In genomic region chr1:91799159-91799558, GRCh38 we compare ENCODE assay signal across 23 cellular contexts.
DNase-seq lines count a peak whose midpoint lies in the region; ATAC-seq, FAIRE-seq and TF ChIP-seq lines count a peak whose summit lies in the region.
"Had no signal": no experiment of that assay in that cellular context is flagged by ENCODE, and none has a peak within 500 bp of the region (broad histone marks: within the 10 kb centered on the region; RNA-seq: fewer than 3 reads in every experiment).

No MANE protein-coding gene starts in this region.

- H3K9me1 ChIP-seq in K562 (ENCODE audit: control insufficient read depth, insufficient read depth, low read length) = no peaks in the 10 kb centered on the region

- no peaks in the 10 kb centered on the region for H3K27me3 ChIP-seq in K562 (ENCODE audit: control insufficient read depth in 2 of 2, insufficient read depth in 2 of 2, low read length in 2 of 2)
- H3K27me3 ChIP-seq in right atrium auricular region = no peaks in the 10 kb centered on the region
- H3K27me3 ChIP-seq in spleen (replicated peaks in 1 of 7) = no peaks in the 10 kb centered on the region
- no peaks in the 10 kb centered on the region for H3K27me3 ChIP-seq in tibial artery
- H3K27me3 ChIP-seq: thyroid gland had no signal

- DNase-seq in DMS 273 treated with DMSO at 0.1 percent for 48 hours (lab: John Stamatoyannopoulos, UW) = peak; percentile 35
- DNase-seq in K562 (ENCODE audit: extremely low read depth in 1 of 4, low spot score in 3 of 4) = no peak
- no peak for DNase-seq in right atrium auricular region (ENCODE audit: low spot score)
- DNase-seq in spleen = no peak
- DNase-seq in tibial artery = no peak
- no peak for DNase-seq in activated CD4-positive, alpha-beta T cell treated with anti-CD3 and anti-CD28 coated beads, Interleukin-2, amount 10 ng/mL, durations not matched to agents 7 days and 5 days
- DNase-seq: activated B cell treated with CpG ODN at 0.5 μM for 24 hours; activated CD8-positive, alpha-beta T cell treated with anti-CD3 and anti-CD28 coated beads, Interleukin-2, amount 10 ng/mL, durations not matched to agents 7 days and 5 days; activated T-cell treated with anti-CD3 and anti-CD28 coated beads, Interleukin-2, amount 50 U/mL, for 48 hours; cortex of kidney; Karpas-422; kidney glomerular epithelial cell; NCI-H1048; NCI-H2081; NCI-H510A treated with DMSO at 0.1 percent for 48 hours; SHP77; stimulated activated CD4-positive, alpha-beta T cell treated with anti-CD3 and anti-CD28 coated beads, Interleukin-15, amount 100 ng/mL, for 24 hours; thyroid gland had no signal

- BruUV-seq in K562 (replicated peaks; lab: Mats Ljungman, UMichigan) = no TSS peak

- no peak overlapping the region for H3K27ac Mint-ChIP-seq in activated CD4-positive, alpha-beta T cell treated with anti-CD3 and anti-CD28 coated beads, Interleukin-2, amount 10 ng/mL, durations not matched to agents 7 days and 5 days
- H3K27ac Mint-ChIP-seq: activated B cell treated with CpG ODN at 0.5 μM for 24 hours; activated CD8-positive, alpha-beta T cell treated with anti-CD3 and anti-CD28 coated beads, Interleukin-2, amount 10 ng/mL, durations not matched to agents 7 days and 5 days; activated naive CD4-positive, alpha-beta T cell treated with anti-CD3 and anti-CD28 coated beads, Interleukin-2, amount 50 U/mL, for 24 hours; T-helper 1 cell treated with Interleukin-12 subunit alpha and Interleukin-12 subunit beta and Interleukin-4 antibody, amounts not matched to agents 30 μg/mL and 1 μg/mL, for 36 hours had no signal

- WGBS in K562 (ENCODE audit: insufficient coverage, low coverage, missing lambda C conversion rate) = 75% methylated on average over 5 of the region's 5 CpGs
- 83 to 94% (median 84%) methylated on average over 5 of the region's 5 CpGs for WGBS in spleen, 5 donors

- H3K9me3 Mint-ChIP-seq in activated CD4-positive, alpha-beta T cell treated with anti-CD3 and anti-CD28 coated beads, Interleukin-2, amount 10 ng/mL, durations not matched to agents 7 days and 5 days = peaks cover 7% of the 10 kb centered on the region
- H3K9me3 Mint-ChIP-seq: activated B cell treated with CpG ODN at 0.5 μM for 24 hours; activated naive CD4-positive, alpha-beta T cell treated with anti-CD3 and anti-CD28 coated beads, Interleukin-2, amount 50 U/mL, for 24 hours had no signal

- ATAC-seq in K562 (no peak), GM19463 (IDR thresholded peaks at IDR 0.05; ENCODE audit: unreplicated experiment) (no peak), esophagus mucosa (no peak)
- ATAC-seq: activated CD8-positive, alpha-beta T cell treated with anti-CD3 and anti-CD28 coated beads, Interleukin-2, amount 10 ng/mL, durations not matched to agents 7 days and 5 days had no signal

- POLR2A ChIA-PET in K562 (lab: Yijun Ruan, JAX) = interaction anchor here (0.5 kb wide), 1 partner anchor 431 kb away, joined by 4 read pairs; no protein-coding TSS in a partner anchor
- POLR2A ChIA-PET in activated CD4-positive, alpha-beta T cell treated with anti-CD3 and anti-CD28 coated beads, Interleukin-2, amount 10 ng/mL, durations not matched to agents 7 days and 5 days (lab: Charles Lee) = no interaction called here

- peaks cover 10% of the 10 kb centered on the region; the same call in 1 of the 3 replicates for H3K79me2 ChIP-seq in K562 (ENCODE audit: control insufficient read depth, insufficient read depth, low read length)

- in situ Hi-C loops in K562 (cut with MboI) = no loop called here

- no peak for FAIRE-seq in K562 (lab: Jason Lieb, UNC)
- FAIRE-seq: endothelial cell of umbilical vein had no signal

- H3K9ac ChIP-seq in K562 (ENCODE audit: insufficient read depth in 1 of 2, low read depth in 2 of 2, low read length in 2 of 2) = no peak overlapping the region

- peaks cover 41% of the 10 kb centered on the region for H3K4me1 Mint-ChIP-seq in activated CD4-positive, alpha-beta T cell treated with anti-CD3 and anti-CD28 coated beads, Interleukin-2, amount 10 ng/mL, durations not matched to agents 7 days and 5 days

- no peak for TF ChIP-seq EP300 in K562 (IDR thresholded peaks at IDR 0.05; ENCODE audit: low read length)

- 0 out of 2 replicates have a peak, but pooled peaks cover 3% of the 10 kb centered on the region for H4K20me1 ChIP-seq in K562 (replicated peaks; ENCODE audit: control insufficient read depth, insufficient read depth, low read length)

- peaks cover 21% of the 10 kb centered on the region for H3K36me3 Mint-ChIP-seq in activated CD4-positive, alpha-beta T cell treated with anti-CD3 and anti-CD28 coated beads, Interleukin-2, amount 10 ng/mL, durations not matched to agents 7 days and 5 days (ENCODE audit: low read depth)

- no peak for TF ChIP-seq CTCF in K562 (IDR thresholded peaks at IDR 0.05 in 2 of 3, conservative IDR thresholded peaks at IDR 0.05 in 1 of 3; ENCODE audit: insufficient read depth in 2 of 3, low read depth in 1 of 3, low read length in 3 of 3)
- peak in 1 of 2 donors; percentile 38 for TF ChIP-seq CTCF in right atrium auricular region (IDR thresholded peaks at IDR 0.05)
- TF ChIP-seq CTCF in spleen (IDR thresholded peaks at IDR 0.05 in 8 of 11, conservative IDR thresholded peaks at IDR 0.05 in 3 of 11) = no peak
- TF ChIP-seq CTCF in tibial artery (IDR thresholded peaks at IDR 0.05) = no peak

- TF ChIP-seq POLR2A in K562 (conservative IDR thresholded peaks at IDR 0.05) (no peak), spleen (IDR thresholded peaks at IDR 0.05) (no peak)

- H3K4me3 ChIP-seq in K562 (no peak overlapping the region), right atrium auricular region (no peak overlapping the region), spleen (no peak overlapping the region), tibial artery (no peak overlapping the region)
- H3K4me3 ChIP-seq: thyroid gland had no signal

- H3K9me3 ChIP-seq in K562 (replicated peaks; ENCODE audit: control insufficient read depth, insufficient read depth, low read depth, low read length) (no peaks in the 10 kb centered on the region), right atrium auricular region (no peaks in the 10 kb centered on the region), spleen (no peaks in the 10 kb centered on the region), tibial artery (no peaks in the 10 kb centered on the region)
- H3K9me3 ChIP-seq: thyroid gland had no signal

- H3K36me3 ChIP-seq in K562 (ENCODE audit: control insufficient read depth, insufficient read depth, low read length) (peaks cover 7% of the 10 kb centered on the region; the same call in 2 of the 3 replicates), right atrium auricular region (no peaks in the 10 kb centered on the region), spleen (peaks cover 0 to 17% (median 5%) of the 10 kb centered on the region in 6 donors), tibial artery (peaks cover 0 to 5% (median 0%) of the 10 kb centered on the region in 3 donors)

- H3K27ac ChIP-seq in K562 (ENCODE audit: extremely low read depth, low read depth, low read length) (no peak overlapping the region), right atrium auricular region (peak overlapping the region; percentile 33 to 73), spleen (peak overlapping the region in 7 of 8 donors; percentile 2 to 89 (median 55)), tibial artery (no peak overlapping the region)

- no peaks in the 10 kb centered on the region for H3K27me3 Mint-ChIP-seq in activated CD4-positive, alpha-beta T cell treated with anti-CD3 and anti-CD28 coated beads, Interleukin-2, amount 10 ng/mL, durations not matched to agents 7 days and 5 days
- H3K27me3 Mint-ChIP-seq: activated B cell treated with CpG ODN at 0.5 μM for 24 hours; activated naive CD4-positive, alpha-beta T cell treated with anti-CD3 and anti-CD28 coated beads, Interleukin-2, amount 50 U/mL, for 24 hours had no signal

- CTCF ChIA-PET in K562 (lab: Yijun Ruan, JAX; ENCODE audit: low intra/inter-chr PET ratio) = no interaction called here
- CTCF ChIA-PET in activated CD4-positive, alpha-beta T cell treated with anti-CD3 and anti-CD28 coated beads, Interleukin-2, amount 10 ng/mL, durations not matched to agents 7 days and 5 days (lab: Charles Lee) = interaction anchor here (1.2 kb wide), 1 partner anchor 12 kb away, joined by 6 read pairs; no protein-coding TSS in a partner anchor

- H3K4me3 Mint-ChIP-seq in activated CD4-positive, alpha-beta T cell treated with anti-CD3 and anti-CD28 coated beads, Interleukin-2, amount 10 ng/mL, durations not matched to agents 7 days and 5 days = no peak overlapping the region
- H3K4me3 Mint-ChIP-seq: activated B cell treated with CpG ODN at 0.5 μM for 24 hours; activated CD8-positive, alpha-beta T cell treated with anti-CD3 and anti-CD28 coated beads, Interleukin-2, amount 10 ng/mL, durations not matched to agents 7 days and 5 days; activated naive CD4-positive, alpha-beta T cell treated with anti-CD3 and anti-CD28 coated beads, Interleukin-2, amount 50 U/mL, for 24 hours; T-helper 1 cell treated with Interleukin-12 subunit alpha and Interleukin-12 subunit beta and Interleukin-4 antibody, amounts not matched to agents 30 μg/mL and 1 μg/mL, for 36 hours had no signal

- H3K4me1 ChIP-seq in K562 (replicated peaks in 1 of 2; ENCODE audit: control insufficient read depth in 2 of 2, insufficient read depth in 2 of 2, low read length in 2 of 2) (peaks cover 15 to 22% of the 10 kb centered on the region in 2 experiments), right atrium auricular region (peaks cover 0 to 47% of the 10 kb centered on the region in 2 donors), spleen (peaks cover 10 to 83% (median 59%) of the 10 kb centered on the region in 6 donors), tibial artery (peaks cover 0 to 34% (median 7%) of the 10 kb centered on the region in 4 donors)

- H2AFZ ChIP-seq in K562 (ENCODE audit: low read depth, low read length) = no peak overlapping the region

- TF ChIP-seq RAD21 in K562 (CRISPR knock-in tag; conservative IDR thresholded peaks at IDR 0.05 in 1 of 2, IDR thresholded peaks at IDR 0.05 in 1 of 2) = 0 out of 4 replicates have a peak, but pooled peaks of 1 of the 2 experiments have one; percentile 8

- H3K4me2 ChIP-seq in K562 (ENCODE audit: insufficient read depth, low read length) = no peak overlapping the region

- intact Hi-C loops in K562 (cut with micrococcal nuclease) (no loop called here), spleen (cut with DNase I; ENCODE audit: low total_unique reads) (no loop called here), tibial artery (cut with DNase I; ENCODE audit: low total_unique reads) (no loop called here)

TF ChIP-seq in K562, 482 proteins besides CTCF, POLR2A, EP300 and RAD21:
- TF ChIP-seq PHF8 (IDR thresholded peaks at IDR 0.05; ENCODE audit: borderline replicate concordance, low read length) (0 out of 2 replicates have a peak, but pooled peaks have one; percentile 8), ZNF75A (CRISPR knock-in tag; IDR thresholded peaks at IDR 0.05) (no peak)

Comparison
In these comparisons a context has a peak if more than half of its experiments do, and no peak if none do; other contexts are left out.
1. H3K27ac ChIP-seq: peak in right atrium auricular region (2 of 2) and spleen (7 of 8); none in K562 (single experiment) and tibial artery (0 of 2).